7 cellular contexts compared by ENCODE assay signal in genomic region chr22:43185860-43186261, GRCh38. TPM values are rescaled to one million over a fixed set of nuclear protein-coding genes. Genes with fewer than 3 reads are reported as not detected.
DNase-seq lines count a peak whose midpoint lies in the region; ATAC-seq and TF ChIP-seq lines count a peak whose summit lies in the region.

No MANE protein-coding gene starts in this region.

- H3K4me2 ChIP-seq in skeletal muscle satellite cell (ENCODE audit: low read length) = peak overlapping the region; percentile 92

- no peak for TF ChIP-seq POLR2A in NB4 (IDR thresholded peaks at IDR 0.05; ENCODE audit: extremely low read depth, insufficient read length)

- H3K4me1 ChIP-seq in skeletal muscle satellite cell (ENCODE audit: control insufficient read depth, insufficient read depth, low read length) = peaks cover 22% of the 10 kb centered on the region

- peak; percentile 85 for DNase-seq in G401 (ENCODE audit: low spot score)
- peak; percentile 21 for DNase-seq in NB4 (ENCODE audit: low read depth)
- DNase-seq in astrocyte of the hippocampus (ENCODE audit: low read depth, low spot score) = peak; percentile 63
- no peak for DNase-seq in activated CD4-positive, CD25-positive, alpha-beta regulatory T cell (lab: John Stamatoyannopoulos, UW)

- H3K36me3 ChIP-seq in skeletal muscle satellite cell (ENCODE audit: insufficient read depth, low read length) = no peaks in the 10 kb centered on the region

- H3K4me3 ChIP-seq in NB4 (ENCODE audit: low read depth, low read length) (peak overlapping the region; percentile 97), iPS-18c (ENCODE audit: insufficient read depth, low read depth, low read length) (peak overlapping the region; percentile 84), skeletal muscle satellite cell (ENCODE audit: low read length) (peak overlapping the region; percentile 84)

- no peaks in the 10 kb centered on the region for H3K9me3 ChIP-seq in iPS-18c (ENCODE audit: control insufficient read depth, insufficient read depth, low read length)
- no peaks in the 10 kb centered on the region for H3K9me3 ChIP-seq in skeletal muscle satellite cell (replicated peaks; ENCODE audit: low read length)

- in situ Hi-C loops in G401 (cut with HindIII; ENCODE audit: low sequenced_read_pairs) = no loop called here

- peak overlapping the region; percentile 86 for H3K9ac ChIP-seq in skeletal muscle satellite cell (ENCODE audit: low read depth, low read length)

- no peak for TF ChIP-seq CTCF in NB4 (IDR thresholded peaks at IDR 0.05; ENCODE audit: low read depth, low read length)

- ATAC-seq in HG02870 (IDR thresholded peaks at IDR 0.05; ENCODE audit: unreplicated experiment) = no peak

- H3K27me3 ChIP-seq in skeletal muscle satellite cell (ENCODE audit: control insufficient read depth, insufficient read depth, low read length) = peaks cover 2% of the 10 kb centered on the region

RNA-seq across cellular contexts. Expression of gene TTLL12, which starts 1.1 kb away (rescaled TPM):
- 80.9 and 97.9 TPM in 2 replicates for total RNA-seq in G401 (2014; rRNA removed; shearing (Covaris generic))
- 49.4 and 57.7 TPM in 2 replicates for total RNA-seq in skeletal muscle satellite cell (2012; rRNA removed)

RNA-seq across cellular contexts. Expression of gene TSPO, which starts 34.5 kb away (rescaled TPM):
- total RNA-seq in G401 (2014; rRNA removed; shearing (Covaris generic)) = 23.9 and 32.7 TPM in 2 replicates
- 421 and 432 TPM in 2 replicates for total RNA-seq in skeletal muscle satellite cell (2012; rRNA removed)

RNA-seq across cellular contexts. Expression of gene MCAT, which starts 42.7 kb away (rescaled TPM):
- 23.4 and 35.6 TPM in 2 replicates for total RNA-seq in G401 (2014; rRNA removed; shearing (Covaris generic))
- total RNA-seq in skeletal muscle satellite cell (2012; rRNA removed) = 15.1 and 19.3 TPM in 2 replicates

Comparison
In these comparisons a context has a peak if more than half of its experiments do, and no peak if none do; other contexts are left out.
1. DNase-seq: peak in G401 (single experiment), NB4 (single experiment) and astrocyte of the hippocampus (single experiment); none in activated CD4-positive, CD25-positive, alpha-beta regulatory T cell (0 of 4).
2. Peak in every context shown above with its lines, with median percentiles within 50 percentile points of each other: H3K4me3 ChIP-seq.